In genomic region chr17:4946312-4946976, GRCh38 we compare ENCODE assay signal across 1 cellular context.
TF ChIP-seq lines count a peak whose summit lies in the region.

No MANE protein-coding gene starts in this region.

TF ChIP-seq in HepG2, 621 proteins besides CTCF, POLR2A, EP300 and RAD21:
- TF ChIP-seq ZNF672 (CRISPR knock-in tag; IDR thresholded peaks at IDR 0.05) (no peak), EEA1 (CRISPR knock-in tag; IDR thresholded peaks at IDR 0.05; ENCODE audit: borderline replicate concordance) (no peak), GABPB1 (CRISPR knock-in tag; IDR thresholded peaks at IDR 0.05) (no peak), ATM (IDR thresholded peaks at IDR 0.05; ENCODE audit: borderline replicate concordance) (no peak), SKI (IDR thresholded peaks at IDR 0.05; ENCODE audit: partially characterized antibody) (no peak), ZNF776 (CRISPR knock-in tag; IDR thresholded peaks at IDR 0.05) (no peak), ZNF556 (CRISPR knock-in tag; IDR thresholded peaks at IDR 0.05; ENCODE audit: borderline replicate concordance) (no peak), ZNF235 (CRISPR knock-in tag; IDR thresholded peaks at IDR 0.05; ENCODE audit: borderline replicate concordance) (no peak), ZGPAT (CRISPR knock-in tag; IDR thresholded peaks at IDR 0.05) (no peak), AHR (CRISPR knock-in tag; IDR thresholded peaks at IDR 0.05) (no peak), MAFK (conservative IDR thresholded peaks at IDR 0.05 in 1 of 2, IDR thresholded peaks at IDR 0.05 in 1 of 2; ENCODE audit: low read length in 2 of 2) (no peak), PHF8 (CRISPR knock-in tag; IDR thresholded peaks at IDR 0.05) (0 out of 2 replicates have a peak, but pooled peaks have one; percentile 11), ZNF879 (CRISPR knock-in tag; IDR thresholded peaks at IDR 0.05) (no peak), ZNF431 (CRISPR knock-in tag; IDR thresholded peaks at IDR 0.05; ENCODE audit: borderline replicate concordance, low read depth) (no peak), TEF (CRISPR knock-in tag; IDR thresholded peaks at IDR 0.05) (no peak), HMGXB3 (CRISPR knock-in tag; IDR thresholded peaks at IDR 0.05; ENCODE audit: borderline replicate concordance) (no peak), ZFP41 (CRISPR knock-in tag; IDR thresholded peaks at IDR 0.05; ENCODE audit: borderline replicate concordance) (no peak), XRCC5 (optimal IDR thresholded peaks at IDR 0.05; ENCODE audit: low read length) (no peak), RFX5 (IDR thresholded peaks at IDR 0.05; ENCODE audit: low read depth, low read length) (no peak), KDM5A (IDR thresholded peaks at IDR 0.05; ENCODE audit: borderline replicate concordance, low read length) (peak; percentile 38; the same call in 1 of the 2 replicates), SAP130 (CRISPR knock-in tag; IDR thresholded peaks at IDR 0.05; ENCODE audit: low read depth) (0 out of 2 replicates have a peak, but pooled peaks have one; percentile 6), FOXJ3 (CRISPR knock-in tag; IDR thresholded peaks at IDR 0.05; ENCODE audit: borderline replicate concordance) (no peak), POLR2G (IDR thresholded peaks at IDR 0.05; ENCODE audit: low read depth, low read length) (peak; percentile 63; the same call in 1 of the 2 replicates), ZNF333 (CRISPR knock-in tag; IDR thresholded peaks at IDR 0.05; ENCODE audit: borderline replicate concordance) (no peak), JUN (CRISPR knock-in tag; IDR thresholded peaks at IDR 0.05) (no peak), POLR2AphosphoS5 (IDR thresholded peaks at IDR 0.05; ENCODE audit: low read depth, low read length) (peak; percentile 13; the same call in 1 of the 2 replicates), ZMYM4 (CRISPR knock-in tag; IDR thresholded peaks at IDR 0.05) (no peak), TRIM22 (IDR thresholded peaks at IDR 0.05) (no peak), ZNF883 (CRISPR knock-in tag; IDR thresholded peaks at IDR 0.05; ENCODE audit: not compliant biosample characterization) (no peak), ZNF773 (CRISPR knock-in tag; IDR thresholded peaks at IDR 0.05; ENCODE audit: borderline replicate concordance) (no peak), SRSF1 (optimal IDR thresholded peaks at IDR 0.05; ENCODE audit: low read depth, low read length) (no peak), MTA3 (CRISPR knock-in tag; IDR thresholded peaks at IDR 0.05) (no peak), ZNF207 (IDR thresholded peaks at IDR 0.05; ENCODE audit: borderline replicate concordance) (no peak), CBFB (CRISPR knock-in tag; IDR thresholded peaks at IDR 0.05) (no peak)
- TF ChIP-seq, protein P1, sequence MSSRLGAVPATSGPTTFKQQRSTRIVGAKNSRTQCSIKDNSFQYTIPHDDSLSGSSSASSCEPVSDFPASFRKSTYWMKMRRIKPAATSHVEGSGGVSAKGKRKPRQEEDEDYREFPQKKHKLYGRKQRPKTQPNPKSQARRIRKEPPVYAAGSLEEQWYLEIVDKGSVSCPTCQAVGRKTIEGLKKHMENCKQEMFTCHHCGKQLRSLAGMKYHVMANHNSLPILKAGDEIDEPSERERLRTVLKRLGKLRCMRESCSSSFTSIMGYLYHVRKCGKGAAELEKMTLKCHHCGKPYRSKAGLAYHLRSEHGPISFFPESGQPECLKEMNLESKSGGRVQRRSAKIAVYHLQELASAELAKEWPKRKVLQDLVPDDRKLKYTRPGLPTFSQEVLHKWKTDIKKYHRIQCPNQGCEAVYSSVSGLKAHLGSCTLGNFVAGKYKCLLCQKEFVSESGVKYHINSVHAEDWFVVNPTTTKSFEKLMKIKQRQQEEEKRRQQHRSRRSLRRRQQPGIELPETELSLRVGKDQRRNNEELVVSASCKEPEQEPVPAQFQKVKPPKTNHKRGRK (CRISPR knock-in tag; IDR thresholded peaks at IDR 0.05), result no peak
